Comparison of ENCODE assay signal across 9 cellular contexts in genomic region chr1:100423832-100424337, GRCh38.
A peak's percentile ranks its signal among the peaks of the same experiment; 100 is the strongest.
DNase-seq lines count a peak whose midpoint lies in the region; ATAC-seq and TF ChIP-seq lines count a peak whose summit lies in the region.
"Had no signal": no experiment of that assay in that cellular context is flagged by ENCODE, and none has a peak within 500 bp of the region (broad histone marks: within the 10 kb centered on the region; RNA-seq: fewer than 3 reads in every experiment).

No MANE protein-coding gene starts in this region.

- ATAC-seq in GM18519 (IDR thresholded peaks at IDR 0.05; ENCODE audit: low FRiP score, unreplicated experiment): peak; percentile 92
- peak; percentile 90 for ATAC-seq in GM21717 (IDR thresholded peaks at IDR 0.05; ENCODE audit: unreplicated experiment)
- ATAC-seq in HG03565 (IDR thresholded peaks at IDR 0.05; ENCODE audit: unreplicated experiment): peak; percentile 92
- no peak for ATAC-seq in left lobe of liver

- TF ChIP-seq CTCF in epithelial cell of esophagus (IDR thresholded peaks at IDR 0.05; ENCODE audit: insufficient read depth, low read depth, low read length, missing control alignments) (no peak), GM13976 (IDR thresholded peaks at IDR 0.05; ENCODE audit: borderline replicate concordance, control extremely low read depth, extremely low read depth, insufficient read depth, missing control alignments) (no peak)

- DNase-seq in epithelial cell of esophagus (ENCODE audit: low read depth) (peak; percentile 27), GM13976 (ENCODE audit: low spot score) (no peak), putamen (ENCODE audit: low spot score) (no peak), left lobe of liver (ENCODE audit: low spot score) (no peak)
- DNase-seq in stimulated activated CD4-positive, alpha-beta T cell treated with anti-CD3 and anti-CD28 coated beads, Interleukin-1b, Interleukin-23, amount 100 ng/mL, for 48 hours: no peak
- DNase-seq: NCI-H2081 had no signal

- no peak overlapping the region for H3K4me3 ChIP-seq in epithelial cell of esophagus (ENCODE audit: low read length)

- in situ Hi-C loops in GM13976 (cut with MboI; ENCODE audit: low sequenced_read_pairs, unreplicated experiment): no loop called here
